Comparison of ENCODE assay signal across 8 cellular contexts in genomic region chr13:32538234-32538620, GRCh38. TPM values are rescaled to one million over a fixed set of nuclear protein-coding genes. Genes with fewer than 3 reads are reported as not detected.
DNase-seq lines count a peak whose midpoint lies in the region; ATAC-seq, FAIRE-seq and TF ChIP-seq lines count a peak whose summit lies in the region.

No MANE protein-coding gene starts in this region.

- peak; percentile 88 for DNase-seq in activated CD8-positive, alpha-beta memory T cell treated with anti-CD3 and anti-CD28 coated beads, Interleukin-2, amount 10 ng/mL, durations not matched to agents 7 days and 5 days
- no peak for DNase-seq in activated CD8-positive, alpha-beta memory T cell treated with anti-CD3 and anti-CD28 coated beads, Interleukin-2, amount 50 U/mL, for 4 hours
- DNase-seq in HFFc6 (peak; percentile 34), NB4 (ENCODE audit: low read depth) (no peak), mammary epithelial cell (peak; percentile 66), kidney (peak; percentile 53), DMS153 treated with DMSO at 0.1 percent for 48 hours (lab: John Stamatoyannopoulos, UW; ENCODE audit: unreplicated experiment) (no peak)

- H4K20me1 ChIP-seq in mammary epithelial cell (ENCODE audit: insufficient read depth, low read length) = no peaks in the 10 kb centered on the region

- no peak for TF ChIP-seq POLR2A in NB4 (IDR thresholded peaks at IDR 0.05; ENCODE audit: extremely low read depth, insufficient read length)

- H3K9ac ChIP-seq in mammary epithelial cell (ENCODE audit: insufficient read depth, low read length) (peak overlapping the region; percentile 99), kidney (ENCODE audit: low read length in 2 of 2) (peak overlapping the region; percentile 94 to 99)

- FAIRE-seq in kidney (lab: Jason Lieb, UNC) = no peak

- intact Hi-C loops in mammary epithelial cell (cut with micrococcal nuclease) (loop anchor here (2.0 to 10.0 kb wide), 3 partner anchors 43 to 213 kb away; no protein-coding TSS in a partner anchor), kidney (cut with DNase I) (no loop called here)

- H3K9me3 Mint-ChIP-seq in activated CD8-positive, alpha-beta memory T cell treated with anti-CD3 and anti-CD28 coated beads, Interleukin-2, amount 10 ng/mL, durations not matched to agents 7 days and 5 days (ENCODE audit: low read depth) = no peaks in the 10 kb centered on the region
- peaks cover 10% of the 10 kb centered on the region for H3K9me3 Mint-ChIP-seq in HFFc6
- no peaks in the 10 kb centered on the region for H3K9me3 Mint-ChIP-seq in stimulated activated naive CD8-positive, alpha-beta T cell treated with anti-CD3 and anti-CD28 coated beads, Interleukin-15, Interleukin-2, amounts not matched to agents 100 ng/mL and 50 ng/mL, for 24 hours

- H3K36me3 Mint-ChIP-seq in activated CD8-positive, alpha-beta memory T cell treated with anti-CD3 and anti-CD28 coated beads, Interleukin-2, amount 10 ng/mL, durations not matched to agents 7 days and 5 days = peaks cover 37% of the 10 kb centered on the region
- peaks cover 48% of the 10 kb centered on the region for H3K36me3 Mint-ChIP-seq in HFFc6 (ENCODE audit: low read depth)
- peaks cover 35% of the 10 kb centered on the region for H3K36me3 Mint-ChIP-seq in stimulated activated naive CD8-positive, alpha-beta T cell treated with anti-CD3 and anti-CD28 coated beads, Interleukin-15, Interleukin-2, amounts not matched to agents 100 ng/mL and 50 ng/mL, for 24 hours (ENCODE audit: low read depth)

- peaks cover 4% of the 10 kb centered on the region for H3K27me3 Mint-ChIP-seq in activated CD8-positive, alpha-beta memory T cell treated with anti-CD3 and anti-CD28 coated beads, Interleukin-2, amount 10 ng/mL, durations not matched to agents 7 days and 5 days
- peaks cover 3% of the 10 kb centered on the region; the same call in 1 of the 2 replicates for H3K27me3 Mint-ChIP-seq in HFFc6 (ENCODE audit: insufficient read depth)
- H3K27me3 Mint-ChIP-seq in stimulated activated naive CD8-positive, alpha-beta T cell treated with anti-CD3 and anti-CD28 coated beads, Interleukin-15, Interleukin-2, amounts not matched to agents 100 ng/mL and 50 ng/mL, for 24 hours = no peaks in the 10 kb centered on the region

- no peaks in the 10 kb centered on the region for H3K27me3 ChIP-seq in mammary epithelial cell (ENCODE audit: insufficient read depth, low read length)

- no peaks in the 10 kb centered on the region for H3K9me3 ChIP-seq in mammary epithelial cell (replicated peaks; ENCODE audit: insufficient read depth, low read length)
- H3K9me3 ChIP-seq in kidney (ENCODE audit: control insufficient read depth in 1 of 2, low read length in 2 of 2) = no peaks in the 10 kb centered on the region

- CTCF ChIA-PET in activated CD8-positive, alpha-beta memory T cell treated with anti-CD3 and anti-CD28 coated beads, Interleukin-2, amount 10 ng/mL, durations not matched to agents 7 days and 5 days (lab: Charles Lee) = interaction anchor here (0.9 to 1.9 kb wide), 6 partner anchors 8 to 110 kb away, joined by 3 to 6 read pairs (median 5); partner anchors contain the start of genes N4BP2L1 and PDS5B
- CTCF ChIA-PET in mammary epithelial cell (lab: Charles Lee; ENCODE audit: low non-redundant PET) = no interaction called here

- peak; percentile 90 for ATAC-seq in activated CD8-positive, alpha-beta memory T cell treated with anti-CD3 and anti-CD28 coated beads, Interleukin-2, amount 10 ng/mL, durations not matched to agents 7 days and 5 days

- peaks cover 47% of the 10 kb centered on the region for H3K4me1 Mint-ChIP-seq in activated CD8-positive, alpha-beta memory T cell treated with anti-CD3 and anti-CD28 coated beads, Interleukin-2, amount 10 ng/mL, durations not matched to agents 7 days and 5 days
- peaks cover 43% of the 10 kb centered on the region for H3K4me1 Mint-ChIP-seq in HFFc6 (ENCODE audit: low read depth)
- peaks cover 54% of the 10 kb centered on the region for H3K4me1 Mint-ChIP-seq in stimulated activated naive CD8-positive, alpha-beta T cell treated with anti-CD3 and anti-CD28 coated beads, Interleukin-15, Interleukin-2, amounts not matched to agents 100 ng/mL and 50 ng/mL, for 24 hours (ENCODE audit: low read depth)

- H3K27ac Mint-ChIP-seq in activated CD8-positive, alpha-beta memory T cell treated with anti-CD3 and anti-CD28 coated beads, Interleukin-2, amount 10 ng/mL, durations not matched to agents 7 days and 5 days = peak overlapping the region; percentile 98
- H3K27ac Mint-ChIP-seq in HFFc6 = peak overlapping the region; percentile 99
- H3K27ac Mint-ChIP-seq in stimulated activated naive CD8-positive, alpha-beta T cell treated with anti-CD3 and anti-CD28 coated beads, Interleukin-15, Interleukin-2, amounts not matched to agents 100 ng/mL and 50 ng/mL, for 24 hours = peak overlapping the region; percentile 98

- TF ChIP-seq CTCF in HFFc6 (IDR thresholded peaks at IDR 0.05) (no peak), NB4 (IDR thresholded peaks at IDR 0.05; ENCODE audit: low read depth, low read length) (no peak), mammary epithelial cell (conservative IDR thresholded peaks at IDR 0.05 in 1 of 2, IDR thresholded peaks at IDR 0.05 in 1 of 2; ENCODE audit: extremely low read depth in 1 of 2, insufficient read depth in 1 of 2, low read depth in 1 of 2, low read length in 2 of 2) (no peak), kidney (IDR thresholded peaks at IDR 0.05; ENCODE audit: borderline replicate concordance, extremely low read depth, insufficient read depth) (no peak)

- H3K4me3 ChIP-seq in NB4 (ENCODE audit: low read depth, low read length) (peak overlapping the region; percentile 97), mammary epithelial cell (replicated peaks in 1 of 3; ENCODE audit: insufficient read depth in 1 of 3, low read depth in 2 of 3, low read length in 3 of 3) (peak overlapping the region; percentile 68 to 95 (median 77)), kidney (ENCODE audit: low read length in 2 of 2) (peak overlapping the region; percentile 98 to 99)

- H2AFZ ChIP-seq in mammary epithelial cell (ENCODE audit: low read depth, low read length) = peak overlapping the region; percentile 97

- H3K4me3 Mint-ChIP-seq in activated CD8-positive, alpha-beta memory T cell treated with anti-CD3 and anti-CD28 coated beads, Interleukin-2, amount 10 ng/mL, durations not matched to agents 7 days and 5 days = peak overlapping the region; percentile 91
- H3K4me3 Mint-ChIP-seq in HFFc6 = peak overlapping the region; percentile 96
- H3K4me3 Mint-ChIP-seq in stimulated activated naive CD8-positive, alpha-beta T cell treated with anti-CD3 and anti-CD28 coated beads, Interleukin-15, Interleukin-2, amounts not matched to agents 100 ng/mL and 50 ng/mL, for 24 hours = peak overlapping the region; percentile 98

- dilution Hi-C loops in mammary epithelial cell (cut with HindIII; ENCODE audit: low sequenced_read_pairs) = no loop called here

- H3K4me1 ChIP-seq in mammary epithelial cell (ENCODE audit: insufficient read depth, low read length) (peaks cover 4% of the 10 kb centered on the region), kidney (ENCODE audit: control insufficient read depth in 1 of 2, insufficient read depth in 1 of 2, low read depth in 1 of 2, low read length in 2 of 2) (peaks cover 4 to 6% of the 10 kb centered on the region in 2 donors)

- TSS peak; percentile 50 for BruUV-seq in mammary epithelial cell (replicated peaks; lab: Mats Ljungman, UMichigan)

- 0% methylated on average over 19 of the region's 20 CpGs for WGBS in mammary epithelial cell (ENCODE audit: low coverage, missing lambda C conversion rate)

- peak overlapping the region; percentile 93 for H3K4me2 ChIP-seq in mammary epithelial cell (ENCODE audit: insufficient read depth, low read depth, low read length)

- H3K79me2 ChIP-seq in mammary epithelial cell (ENCODE audit: insufficient read depth, low read length) = peaks cover 50% of the 10 kb centered on the region

- in situ Hi-C loops in mammary epithelial cell (cut with MboI; ENCODE audit: low sequenced_read_pairs in 2 of 2) = no loop called here

- H3K36me3 ChIP-seq in mammary epithelial cell (ENCODE audit: insufficient read depth, low read length) = peaks cover 18% of the 10 kb centered on the region
- H3K36me3 ChIP-seq in kidney (ENCODE audit: control insufficient read depth in 1 of 2, insufficient read depth in 2 of 2, low read length in 2 of 2) = peaks cover 2 to 11% of the 10 kb centered on the region in 2 donors

- H3K27ac ChIP-seq in mammary epithelial cell (ENCODE audit: insufficient read depth, low read depth, low read length) (peak overlapping the region; percentile 90), kidney (ENCODE audit: low read depth in 2 of 2, low read length in 2 of 2) (peak overlapping the region; percentile 94 to 98)

RNA-seq across cellular contexts. Expression of gene N4BP2L2, which starts 0.4 kb away (rescaled TPM):
- total RNA-seq in activated CD8-positive, alpha-beta memory T cell treated with anti-CD3 and anti-CD28 coated beads, Interleukin-2, amount 10 ng/mL, durations not matched to agents 7 days and 5 days = 100 to 1,000 TPM in 1 of 2 experiments, 10 to 100 TPM in 1; 87.9 to 112 TPM
- 10 to 100 TPM; 44.7 to 57.9 (median 50.4) TPM for total RNA-seq in HFFc6 (2021; fragmentation: NEBNext Ultra II Directional; extraction: Animal tissue kit (Norgen Biotek cat#: 25700))
- 100 to 1,000 TPM in 1 of 2 donors, 10 to 100 TPM in 1; 99.0 to 102 TPM for total RNA-seq in mammary epithelial cell
- polyA plus RNA-seq in mammary epithelial cell = 18.1 TPM
- 9.7 TPM for polyA minus RNA-seq in mammary epithelial cell
- total RNA-seq in kidney = 165 TPM
- 71.3 TPM for polyA plus RNA-seq in kidney (ENCODE audit: insufficient read depth, low read depth, low replicate concordance)

RNA-seq across cellular contexts. Expression of gene PDS5B, which starts 48.0 kb away (rescaled TPM):
- 10 to 100 TPM; 57.6 to 64.6 TPM for total RNA-seq in activated CD8-positive, alpha-beta memory T cell treated with anti-CD3 and anti-CD28 coated beads, Interleukin-2, amount 10 ng/mL, durations not matched to agents 7 days and 5 days
- total RNA-seq in HFFc6 (2021; fragmentation: NEBNext Ultra II Directional; extraction: Animal tissue kit (Norgen Biotek cat#: 25700)) = 10 to 100 TPM; 21.0 to 28.9 (median 24.6) TPM
- total RNA-seq in mammary epithelial cell (10 to 100 TPM; 14.3 to 22.4 TPM), kidney (41.2 TPM)
- polyA plus RNA-seq in mammary epithelial cell (7.3 TPM), kidney (ENCODE audit: insufficient read depth, low read depth, low replicate concordance) (6.9 TPM)
- 15.3 TPM for polyA minus RNA-seq in mammary epithelial cell

Comparison
In these comparisons a context has a peak if more than half of its experiments do, and no peak if none do; other contexts are left out.
1. DNase-seq: peak in activated CD8-positive, alpha-beta memory T cell treated with anti-CD3 and anti-CD28 coated beads, Interleukin-2, amount 10 ng/mL, durations not matched to agents 7 days and 5 days (single experiment), HFFc6 (single experiment), mammary epithelial cell (single experiment) and kidney (single experiment); none in activated CD8-positive, alpha-beta memory T cell treated with anti-CD3 and anti-CD28 coated beads, Interleukin-2, amount 50 U/mL, for 4 hours (single experiment), NB4 (single experiment) and DMS153 treated with DMSO at 0.1 percent for 48 hours (single experiment).
2. Peak in every context shown above with its lines, with median percentiles within 50 percentile points of each other: H3K27ac Mint-ChIP-seq, H3K4me3 Mint-ChIP-seq and H3K4me3 ChIP-seq.